Comparison of ENCODE assay signal across 8 cellular contexts in the genomic region with DNA sequence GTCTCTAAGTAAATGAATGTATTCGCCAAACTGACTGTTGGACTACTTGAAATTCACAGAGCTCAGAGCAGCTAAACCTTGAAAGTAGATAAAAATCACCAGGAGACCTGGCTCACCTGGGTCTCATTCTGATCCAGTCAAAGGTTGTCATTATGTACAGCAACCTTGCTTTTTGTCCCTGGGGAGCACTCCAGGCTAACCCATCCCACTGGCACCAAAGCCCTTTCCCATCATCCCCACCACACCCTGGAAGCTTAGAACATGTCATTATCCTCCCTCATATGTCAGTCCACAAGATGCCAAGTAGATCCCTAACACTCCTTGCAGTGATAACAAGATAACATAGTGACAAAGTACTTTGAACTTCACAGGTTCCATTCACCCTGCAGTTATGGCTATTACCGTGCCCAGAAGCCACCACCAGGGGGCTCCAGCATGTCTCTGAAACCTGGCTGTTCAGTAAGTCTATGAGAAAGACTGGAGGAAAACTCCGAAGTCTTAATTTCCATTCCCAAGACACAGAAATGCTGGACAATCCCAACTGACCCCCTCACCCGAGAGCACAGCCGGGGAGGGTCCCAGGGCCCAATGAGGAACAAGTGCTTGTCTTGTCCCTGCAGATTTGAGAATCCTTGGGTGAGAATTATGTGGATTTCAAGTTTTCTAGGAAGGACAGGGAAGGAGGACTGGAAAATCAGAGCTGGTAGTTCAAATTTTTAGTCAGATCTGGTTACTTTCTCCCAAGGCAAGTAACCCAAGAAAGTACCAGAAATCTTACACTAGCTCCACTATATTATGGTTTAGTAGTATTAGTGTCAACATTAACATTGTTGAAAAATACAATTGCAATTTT. TPM values are rescaled to one million over a fixed set of nuclear protein-coding genes. Genes with fewer than 3 reads are reported as not detected.
A peak's percentile ranks its signal among the peaks of the same experiment; 100 is the strongest.
DNase-seq lines count a peak whose midpoint lies in the region; ATAC-seq and TF ChIP-seq lines count a peak whose summit lies in the region.

No MANE protein-coding gene starts in this region.

- ATAC-seq in GM19452 (IDR thresholded peaks at IDR 0.05; ENCODE audit: unreplicated experiment), result peak; percentile 60
- peak; percentile 72 for ATAC-seq in central memory CD8-positive, alpha-beta T cell (replicated peaks; ENCODE audit: extremely low read depth, poor library complexity, severe bottlenecking)

- no peaks in the 10 kb centered on the region for H3K36me3 ChIP-seq in liver (ENCODE audit: control insufficient read depth in 4 of 4, insufficient read depth in 3 of 4, low read depth in 1 of 4, low read length in 3 of 4)

- no peaks in the 10 kb centered on the region for H3K4me1 Mint-ChIP-seq in central memory CD8-positive, alpha-beta T cell

- H3K36me3 Mint-ChIP-seq in central memory CD8-positive, alpha-beta T cell (ENCODE audit: insufficient read depth), result peaks cover 2% of the 10 kb centered on the region

- DNase-seq in CD1c-positive myeloid dendritic cell (ENCODE audit: extremely low spot score) (peak; percentile 58), NCI-H146 (lab: John Stamatoyannopoulos, UW) (peak; percentile 68), mesenteric fat pad (ENCODE audit: low spot score) (no peak)
- DNase-seq in activated CD4-positive, alpha-beta T cell treated with anti-CD3 and anti-CD28 coated beads for 1 hour, result peak; percentile 55
- DNase-seq in central memory CD8-positive, alpha-beta T cell (ENCODE audit: low spot score in 2 of 2), result peak; percentile 62 to 71
- DNase-seq in stimulated activated CD8-positive, alpha-beta memory T cell treated with anti-CD3 and anti-CD28 coated beads, Interleukin-12 subunit alpha, Interleukin-12 subunit beta, amount 100 ng/mL, for 1 hour (ENCODE audit: low read depth), result peak; percentile 67

- H3K9me3 ChIP-seq in liver (ENCODE audit: control insufficient read depth in 4 of 4, low read length in 3 of 4), result no peaks in the 10 kb centered on the region

- TF ChIP-seq CTCF in liver (IDR thresholded peaks at IDR 0.05; ENCODE audit: low read depth, low read length, missing input control), result peak; percentile 65

- H3K4me1 ChIP-seq in liver (ENCODE audit: control insufficient read depth in 4 of 4, insufficient read depth in 4 of 4, low read length in 3 of 4), result no peaks in the 10 kb centered on the region

- H3K27me3 ChIP-seq in liver (ENCODE audit: control insufficient read depth in 4 of 4, insufficient read depth in 4 of 4, low read length in 3 of 4), result no peaks in the 10 kb centered on the region

- no peak overlapping the region for H3K9ac ChIP-seq in liver (ENCODE audit: low read depth in 1 of 2, low read length in 2 of 2)

- H3K4me3 ChIP-seq in liver (ENCODE audit: low read depth in 1 of 3, low read length in 3 of 3), result no peak overlapping the region

- H3K27ac Mint-ChIP-seq in central memory CD8-positive, alpha-beta T cell (ENCODE audit: low read depth), result no peak overlapping the region

- 46% methylated on average over 5 of the region's 5 CpGs for WGBS in liver

- peaks cover 29% of the 10 kb centered on the region for H3K27me3 Mint-ChIP-seq in central memory CD8-positive, alpha-beta T cell

- no peak overlapping the region for H3K27ac ChIP-seq in liver (ENCODE audit: low read depth in 1 of 2, low read length in 2 of 2)

- TF ChIP-seq RAD21 in liver (IDR thresholded peaks at IDR 0.05), result peak; percentile 85 to 99

- no peaks in the 10 kb centered on the region for H3K9me3 Mint-ChIP-seq in central memory CD8-positive, alpha-beta T cell

- no peak overlapping the region for H3K4me3 Mint-ChIP-seq in central memory CD8-positive, alpha-beta T cell

TF ChIP-seq in liver, 16 proteins besides CTCF, POLR2A, EP300 and RAD21:
- TF ChIP-seq FOXA2 (IDR thresholded peaks at IDR 0.05) (no peak), NR2F2 (IDR thresholded peaks at IDR 0.05) (no peak), SP1 (IDR thresholded peaks at IDR 0.05) (no peak), GABPA (IDR thresholded peaks at IDR 0.05 in 1 of 2, conservative IDR thresholded peaks at IDR 0.05 in 1 of 2) (no peak), EGR1 (IDR thresholded peaks at IDR 0.05; ENCODE audit: low read depth in 2 of 2) (no peak), JUND (IDR thresholded peaks at IDR 0.05) (no peak), TAF1 (conservative IDR thresholded peaks at IDR 0.05) (no peak), HNF4A (conservative IDR thresholded peaks at IDR 0.05) (peak; percentile 30 to 54), HNF4G (IDR thresholded peaks at IDR 0.05) (no peak), FOXA1 (IDR thresholded peaks at IDR 0.05) (no peak), RXRA (IDR thresholded peaks at IDR 0.05) (peak in 1 of 2 donors; percentile 49), YY1 (IDR thresholded peaks at IDR 0.05) (no peak)
- TF ChIP-seq, protein P1, sequence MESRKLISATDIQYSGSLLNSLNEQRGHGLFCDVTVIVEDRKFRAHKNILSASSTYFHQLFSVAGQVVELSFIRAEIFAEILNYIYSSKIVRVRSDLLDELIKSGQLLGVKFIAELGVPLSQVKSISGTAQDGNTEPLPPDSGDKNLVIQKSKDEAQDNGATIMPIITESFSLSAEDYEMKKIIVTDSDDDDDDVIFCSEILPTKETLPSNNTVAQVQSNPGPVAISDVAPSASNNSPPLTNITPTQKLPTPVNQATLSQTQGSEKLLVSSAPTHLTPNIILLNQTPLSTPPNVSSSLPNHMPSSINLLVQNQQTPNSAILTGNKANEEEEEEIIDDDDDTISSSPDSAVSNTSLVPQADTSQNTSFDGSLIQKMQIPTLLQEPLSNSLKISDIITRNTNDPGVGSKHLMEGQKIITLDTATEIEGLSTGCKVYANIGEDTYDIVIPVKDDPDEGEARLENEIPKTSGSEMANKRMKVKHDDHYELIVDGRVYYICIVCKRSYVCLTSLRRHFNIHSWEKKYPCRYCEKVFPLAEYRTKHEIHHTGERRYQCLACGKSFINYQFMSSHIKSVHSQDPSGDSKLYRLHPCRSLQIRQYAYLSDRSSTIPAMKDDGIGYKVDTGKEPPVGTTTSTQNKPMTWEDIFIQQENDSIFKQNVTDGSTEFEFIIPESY (IDR thresholded peaks at IDR 0.05), result no peak
- TF ChIP-seq, protein P2, sequence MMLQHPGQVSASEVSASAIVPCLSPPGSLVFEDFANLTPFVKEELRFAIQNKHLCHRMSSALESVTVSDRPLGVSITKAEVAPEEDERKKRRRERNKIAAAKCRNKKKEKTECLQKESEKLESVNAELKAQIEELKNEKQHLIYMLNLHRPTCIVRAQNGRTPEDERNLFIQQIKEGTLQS (IDR thresholded peaks at IDR 0.05), result no peak
- TF ChIP-seq, protein P3, sequence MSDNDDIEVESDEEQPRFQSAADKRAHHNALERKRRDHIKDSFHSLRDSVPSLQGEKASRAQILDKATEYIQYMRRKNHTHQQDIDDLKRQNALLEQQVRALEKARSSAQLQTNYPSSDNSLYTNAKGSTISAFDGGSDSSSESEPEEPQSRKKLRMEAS (IDR thresholded peaks at IDR 0.05), result no peak
- TF ChIP-seq, protein P4, sequence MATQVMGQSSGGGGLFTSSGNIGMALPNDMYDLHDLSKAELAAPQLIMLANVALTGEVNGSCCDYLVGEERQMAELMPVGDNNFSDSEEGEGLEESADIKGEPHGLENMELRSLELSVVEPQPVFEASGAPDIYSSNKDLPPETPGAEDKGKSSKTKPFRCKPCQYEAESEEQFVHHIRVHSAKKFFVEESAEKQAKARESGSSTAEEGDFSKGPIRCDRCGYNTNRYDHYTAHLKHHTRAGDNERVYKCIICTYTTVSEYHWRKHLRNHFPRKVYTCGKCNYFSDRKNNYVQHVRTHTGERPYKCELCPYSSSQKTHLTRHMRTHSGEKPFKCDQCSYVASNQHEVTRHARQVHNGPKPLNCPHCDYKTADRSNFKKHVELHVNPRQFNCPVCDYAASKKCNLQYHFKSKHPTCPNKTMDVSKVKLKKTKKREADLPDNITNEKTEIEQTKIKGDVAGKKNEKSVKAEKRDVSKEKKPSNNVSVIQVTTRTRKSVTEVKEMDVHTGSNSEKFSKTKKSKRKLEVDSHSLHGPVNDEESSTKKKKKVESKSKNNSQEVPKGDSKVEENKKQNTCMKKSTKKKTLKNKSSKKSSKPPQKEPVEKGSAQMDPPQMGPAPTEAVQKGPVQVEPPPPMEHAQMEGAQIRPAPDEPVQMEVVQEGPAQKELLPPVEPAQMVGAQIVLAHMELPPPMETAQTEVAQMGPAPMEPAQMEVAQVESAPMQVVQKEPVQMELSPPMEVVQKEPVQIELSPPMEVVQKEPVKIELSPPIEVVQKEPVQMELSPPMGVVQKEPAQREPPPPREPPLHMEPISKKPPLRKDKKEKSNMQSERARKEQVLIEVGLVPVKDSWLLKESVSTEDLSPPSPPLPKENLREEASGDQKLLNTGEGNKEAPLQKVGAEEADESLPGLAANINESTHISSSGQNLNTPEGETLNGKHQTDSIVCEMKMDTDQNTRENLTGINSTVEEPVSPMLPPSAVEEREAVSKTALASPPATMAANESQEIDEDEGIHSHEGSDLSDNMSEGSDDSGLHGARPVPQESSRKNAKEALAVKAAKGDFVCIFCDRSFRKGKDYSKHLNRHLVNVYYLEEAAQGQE (IDR thresholded peaks at IDR 0.05), result no peak

RNA-seq across cellular contexts. Expression of a gene that starts 43.0 kb away (rescaled TPM):
- total RNA-seq in liver, result 10 to 100 TPM; 38.2 to 55.1 TPM
- 10 to 100 TPM; 14.9 to 26.3 TPM for polyA plus RNA-seq in liver
- 53.3 TPM for total RNA-seq in mesenteric fat pad
